Comparison of ENCODE assay signal across 7 cellular contexts in the genomic region with DNA sequence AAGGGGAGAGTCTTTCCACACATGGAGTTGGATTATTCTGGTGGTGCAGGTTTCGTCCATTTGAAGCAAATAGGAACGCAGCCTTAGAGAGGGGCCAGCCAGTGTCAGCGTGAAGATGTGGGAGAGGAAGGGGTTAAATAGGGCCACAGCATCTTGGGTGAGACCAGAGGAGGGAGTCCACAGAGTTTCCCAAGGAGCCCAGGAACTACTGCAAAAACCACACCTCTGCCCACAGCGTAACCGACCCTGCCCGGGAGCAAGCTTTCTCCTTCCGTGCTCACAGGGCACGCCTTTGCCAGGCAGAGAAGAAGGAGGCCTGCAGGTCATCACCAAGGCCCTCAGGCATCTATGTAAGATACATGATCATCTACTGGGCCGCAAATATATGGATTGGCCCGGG.
"Had no signal": no experiment of that assay in that cellular context is flagged by ENCODE, and none has a peak within 500 bp of the region (broad histone marks: within the 10 kb centered on the region; RNA-seq: fewer than 3 reads in every experiment).

No MANE protein-coding gene starts in this region.

- H3K36me3 Mint-ChIP-seq: IgD-negative memory B cell had no signal

- H3K27me3 Mint-ChIP-seq: IgD-negative memory B cell had no signal

- H3K4me1 Mint-ChIP-seq: IgD-negative memory B cell had no signal

- H3K27ac Mint-ChIP-seq: IgD-negative memory B cell had no signal

- ATAC-seq: K562 had no signal

- H3K4me3 ChIP-seq: K562 had no signal

- H3K4me3 Mint-ChIP-seq: IgD-negative memory B cell had no signal

- H3K27ac ChIP-seq: HL-60 had no signal

- H3K9me3 Mint-ChIP-seq: IgD-negative memory B cell had no signal

- DNase-seq: IMR-90, KBM-7, KG1 had no signal

- FAIRE-seq: HTR-8/SVneo, K562 had no signal
